16 cellular contexts compared by ENCODE assay signal in genomic region chr22:31448382-31448781, GRCh38. TPM values are rescaled to one million over a fixed set of nuclear protein-coding genes. Genes with fewer than 3 reads are reported as not detected.
A peak's percentile ranks its signal among the peaks of the same experiment; 100 is the strongest.
DNase-seq lines count a peak whose midpoint lies in the region; ATAC-seq and TF ChIP-seq lines count a peak whose summit lies in the region.
"Had no signal": no experiment of that assay in that cellular context is flagged by ENCODE, and none has a peak within 500 bp of the region (broad histone marks: within the 10 kb centered on the region; RNA-seq: fewer than 3 reads in every experiment).

No MANE protein-coding gene starts in this region.

- no peak for TF ChIP-seq POLR2A in stomach (IDR thresholded peaks at IDR 0.05)

- H3K27ac Mint-ChIP-seq in activated CD8-positive, alpha-beta T cell treated with anti-CD3 and anti-CD28 coated beads, Interleukin-2, amount 10 ng/mL, durations not matched to agents 7 days and 5 days: peak overlapping the region; percentile 40
- H3K27ac Mint-ChIP-seq in activated CD8-positive, alpha-beta T cell treated with anti-CD3 and anti-CD28 coated beads for 36 hours: no peak overlapping the region
- H3K27ac Mint-ChIP-seq in T-helper 17 cell: peak overlapping the region; percentile 24
- H3K27ac Mint-ChIP-seq in chondrocyte (ENCODE audit: unreplicated experiment): no peak overlapping the region

- no peak for DNase-seq in activated CD8-positive, alpha-beta T cell treated with anti-CD3 and anti-CD28 coated beads, Interleukin-2, amount 10 ng/mL, durations not matched to agents 7 days and 5 days
- DNase-seq in activated CD8-positive, alpha-beta T cell treated with anti-CD3 and anti-CD28 coated beads for 36 hours: no peak
- DNase-seq in T-helper 17 cell (no peak), left ventricle myocardium inferior (no peak), trophoblast cell (peak; percentile 53 to 87), chondrocyte (ENCODE audit: low spot score) (no peak), stomach (no peak)
- DNase-seq: H7, MV-4-11, NCI-H1436, NCI-H2081, NCI-H524 treated with DMSO at 0.1 percent for 48 hours, SJCRH30 had no signal

- H3K4ac ChIP-seq in trophoblast cell (ENCODE audit: low read depth, low read length): no peak overlapping the region

- no peaks in the 10 kb centered on the region for H3K27me3 Mint-ChIP-seq in activated CD8-positive, alpha-beta T cell treated with anti-CD3 and anti-CD28 coated beads, Interleukin-2, amount 10 ng/mL, durations not matched to agents 7 days and 5 days (ENCODE audit: low read depth)
- no peaks in the 10 kb centered on the region for H3K27me3 Mint-ChIP-seq in activated CD8-positive, alpha-beta T cell treated with anti-CD3 and anti-CD28 coated beads for 36 hours
- H3K27me3 Mint-ChIP-seq in T-helper 17 cell (no peaks in the 10 kb centered on the region), chondrocyte (ENCODE audit: low read depth) (no peaks in the 10 kb centered on the region)

- no peak overlapping the region for H2BK120ac ChIP-seq in trophoblast cell (ENCODE audit: insufficient read depth, low read length, poor library complexity)

- H3K4me3 ChIP-seq in left ventricle myocardium inferior (no peak overlapping the region), trophoblast cell (ENCODE audit: low read depth, low read length) (no peak overlapping the region), stomach (no peak overlapping the region)
- H3K4me3 ChIP-seq: BLaER1, SJCRH30 had no signal

- no peaks in the 10 kb centered on the region for H3K79me2 ChIP-seq in trophoblast cell (ENCODE audit: control insufficient read depth, insufficient read depth, low read length, poor library complexity)

- no peaks in the 10 kb centered on the region for H3K9me3 Mint-ChIP-seq in activated CD8-positive, alpha-beta T cell treated with anti-CD3 and anti-CD28 coated beads, Interleukin-2, amount 10 ng/mL, durations not matched to agents 7 days and 5 days (ENCODE audit: insufficient read depth)
- no peaks in the 10 kb centered on the region for H3K9me3 Mint-ChIP-seq in activated CD8-positive, alpha-beta T cell treated with anti-CD3 and anti-CD28 coated beads for 36 hours
- no peaks in the 10 kb centered on the region for H3K9me3 Mint-ChIP-seq in chondrocyte (ENCODE audit: low read depth)

- H2AFZ ChIP-seq in trophoblast cell (ENCODE audit: insufficient read depth, low read length, poor library complexity): no peak overlapping the region

- no peak overlapping the region for H3K9ac ChIP-seq in trophoblast cell (ENCODE audit: low read length)
- H3K9ac ChIP-seq: BLaER1 had no signal

- peaks cover 77% of the 10 kb centered on the region for H3K4me1 ChIP-seq in left ventricle myocardium inferior
- no peaks in the 10 kb centered on the region for H3K4me1 ChIP-seq in trophoblast cell (ENCODE audit: control insufficient read depth in 1 of 2, insufficient read depth in 2 of 2, low read length in 2 of 2)
- H3K4me1 ChIP-seq in stomach: peaks cover 0 to 4% (median 0%) of the 10 kb centered on the region in 4 donors
- H3K4me1 ChIP-seq: SJCRH30 had no signal

- H3K27me3 ChIP-seq in left ventricle myocardium inferior (ENCODE audit: low read depth) (no peaks in the 10 kb centered on the region), trophoblast cell (ENCODE audit: insufficient read depth, low read length) (no peaks in the 10 kb centered on the region), stomach (no peaks in the 10 kb centered on the region)
- H3K27me3 ChIP-seq: BLaER1, SJCRH30 had no signal

- POLR2A ChIA-PET in activated CD8-positive, alpha-beta T cell treated with anti-CD3 and anti-CD28 coated beads, Interleukin-2, amount 10 ng/mL, durations not matched to agents 7 days and 5 days (lab: Charles Lee): interaction anchor here (0.7 kb wide), 1 partner anchor 360 kb away, joined by 3 read pairs; no protein-coding TSS in a partner anchor
- POLR2A ChIA-PET in activated CD8-positive, alpha-beta T cell treated with anti-CD3 and anti-CD28 coated beads for 36 hours (lab: Charles Lee): interaction anchor here (0.9 to 1.4 kb wide), 4 partner anchors 12 to 182 kb away, joined by 3 to 5 read pairs (median 4); no protein-coding TSS in a partner anchor

- H3K4me3 Mint-ChIP-seq in activated CD8-positive, alpha-beta T cell treated with anti-CD3 and anti-CD28 coated beads, Interleukin-2, amount 10 ng/mL, durations not matched to agents 7 days and 5 days: no peak overlapping the region
- no peak overlapping the region for H3K4me3 Mint-ChIP-seq in activated CD8-positive, alpha-beta T cell treated with anti-CD3 and anti-CD28 coated beads for 36 hours
- H3K4me3 Mint-ChIP-seq in T-helper 17 cell (no peak overlapping the region), chondrocyte (ENCODE audit: unreplicated experiment) (no peak overlapping the region)

- CTCF ChIA-PET in activated CD8-positive, alpha-beta T cell treated with anti-CD3 and anti-CD28 coated beads, Interleukin-2, amount 10 ng/mL, durations not matched to agents 7 days and 5 days (lab: Charles Lee): interaction anchor here (0.7 to 1.4 kb wide), 3 partner anchors 10 to 184 kb away, joined by 3 read pairs; no protein-coding TSS in a partner anchor
- CTCF ChIA-PET in activated CD8-positive, alpha-beta T cell treated with anti-CD3 and anti-CD28 coated beads for 36 hours (lab: Charles Lee): interaction anchor here (1.0 kb wide), 1 partner anchor 12 kb away, joined by 4 read pairs; no protein-coding TSS in a partner anchor

- no peak for ATAC-seq in activated CD8-positive, alpha-beta T cell treated with anti-CD3 and anti-CD28 coated beads, Interleukin-2, amount 10 ng/mL, durations not matched to agents 7 days and 5 days
- no peak for ATAC-seq in activated CD8-positive, alpha-beta T cell treated with anti-CD3 and anti-CD28 coated beads for 36 hours
- ATAC-seq in T-helper 17 cell (no peak), HG02840 (IDR thresholded peaks at IDR 0.05; ENCODE audit: low FRiP score, unreplicated experiment) (no peak)

- WGBS in trophoblast cell (ENCODE audit: extremely low coverage, insufficient coverage, insufficient read length): no CpG with 5 or more reads among the region's 2 CpGs
- 67 to 88% (median 79%) methylated on average over 2 of the region's 2 CpGs for WGBS in stomach, 5 donors

- TF ChIP-seq CTCF in activated CD8-positive, alpha-beta T cell treated with anti-CD3 and anti-CD28 coated beads for 36 hours (IDR thresholded peaks at IDR 0.05): no peak
- no peak for TF ChIP-seq CTCF in left ventricle myocardium inferior (IDR thresholded peaks at IDR 0.05; ENCODE audit: borderline replicate concordance)
- TF ChIP-seq CTCF in chondrocyte (IDR thresholded peaks at IDR 0.05): no peak
- no peak for TF ChIP-seq CTCF in stomach (IDR thresholded peaks at IDR 0.05)

- no peak overlapping the region for H2BK5ac ChIP-seq in trophoblast cell (ENCODE audit: low read depth, low read length, poor library complexity)

- H3K4me1 Mint-ChIP-seq in activated CD8-positive, alpha-beta T cell treated with anti-CD3 and anti-CD28 coated beads, Interleukin-2, amount 10 ng/mL, durations not matched to agents 7 days and 5 days (ENCODE audit: low read depth): peaks cover 3% of the 10 kb centered on the region
- no peaks in the 10 kb centered on the region for H3K4me1 Mint-ChIP-seq in activated CD8-positive, alpha-beta T cell treated with anti-CD3 and anti-CD28 coated beads for 36 hours (ENCODE audit: low read depth)
- H3K4me1 Mint-ChIP-seq in T-helper 17 cell: peaks cover 2% of the 10 kb centered on the region
- peaks cover 5% of the 10 kb centered on the region for H3K4me1 Mint-ChIP-seq in chondrocyte (ENCODE audit: low read depth)

- H3K27ac ChIP-seq in left ventricle myocardium inferior (replicated peaks) (peak overlapping the region; percentile 79), trophoblast cell (ENCODE audit: low read depth, low read length) (no peak overlapping the region), stomach (no peak overlapping the region)
- H3K27ac ChIP-seq: 22Rv1, BLaER1, SJCRH30 had no signal

- H3K79me1 ChIP-seq in trophoblast cell (ENCODE audit: low read length): no peaks in the 10 kb centered on the region

- intact Hi-C loops in activated CD8-positive, alpha-beta T cell treated with anti-CD3 and anti-CD28 coated beads for 36 hours (cut with micrococcal nuclease): no loop called here
- intact Hi-C loops in left ventricle myocardium inferior (cut with micrococcal nuclease): no loop called here
- intact Hi-C loops in stomach (cut with DNase I; ENCODE audit: low total_unique reads): no loop called here

- no peak overlapping the region for H2BK12ac ChIP-seq in trophoblast cell (ENCODE audit: low read length)

- no peak overlapping the region for H4K91ac ChIP-seq in trophoblast cell (ENCODE audit: low read depth, low read length)

- no peak overlapping the region for H4K8ac ChIP-seq in trophoblast cell (ENCODE audit: low read depth, low read length)

- TF ChIP-seq EP300 in stomach (IDR thresholded peaks at IDR 0.05): no peak

- H4K12ac ChIP-seq in trophoblast cell (ENCODE audit: low read depth, low read length): no peak overlapping the region

- H3K4me2 ChIP-seq in trophoblast cell (ENCODE audit: low read length): no peak overlapping the region
- H3K4me2 ChIP-seq: BLaER1 had no signal

- H2AK5ac ChIP-seq in trophoblast cell (ENCODE audit: low read length): no peak overlapping the region

- H3K9me3 ChIP-seq in T-helper 17 cell (ENCODE audit: control insufficient read depth, low read length, poor library complexity, severe bottlenecking) (no peaks in the 10 kb centered on the region), left ventricle myocardium inferior (replicated peaks) (no peaks in the 10 kb centered on the region), trophoblast cell (ENCODE audit: insufficient read depth, low read depth, low read length) (no peaks in the 10 kb centered on the region), stomach (no peaks in the 10 kb centered on the region)
- H3K9me3 ChIP-seq: BLaER1, SJCRH30 had no signal

- no peak overlapping the region for H3K14ac ChIP-seq in trophoblast cell (ENCODE audit: low read length)

- peaks cover 41% of the 10 kb centered on the region for H3K36me3 Mint-ChIP-seq in activated CD8-positive, alpha-beta T cell treated with anti-CD3 and anti-CD28 coated beads, Interleukin-2, amount 10 ng/mL, durations not matched to agents 7 days and 5 days (ENCODE audit: low read depth)
- peaks cover 24% of the 10 kb centered on the region for H3K36me3 Mint-ChIP-seq in activated CD8-positive, alpha-beta T cell treated with anti-CD3 and anti-CD28 coated beads for 36 hours (ENCODE audit: low read depth)
- H3K36me3 Mint-ChIP-seq in T-helper 17 cell (ENCODE audit: low read depth): peaks cover 3% of the 10 kb centered on the region
- H3K36me3 Mint-ChIP-seq in chondrocyte (ENCODE audit: low read depth): peaks cover 26% of the 10 kb centered on the region

- H3K36me3 ChIP-seq in left ventricle myocardium inferior (peaks cover 52% of the 10 kb centered on the region), trophoblast cell (ENCODE audit: control insufficient read depth in 1 of 2, insufficient read depth in 2 of 2, low read length in 2 of 2) (peaks cover 17 to 21% of the 10 kb centered on the region in 2 experiments), stomach (peaks cover 25 to 92% (median 80%) of the 10 kb centered on the region in 4 donors)

- no peak overlapping the region for H3K23ac ChIP-seq in trophoblast cell (ENCODE audit: low read length)

- no peak overlapping the region for H3K18ac ChIP-seq in trophoblast cell (ENCODE audit: low read length)

RNA-seq across cellular contexts. Expression of gene EIF4ENIF1, which starts 41.3 kb away (rescaled TPM):
- 10 to 100 TPM; 34.6 to 39.3 TPM for total RNA-seq in activated CD8-positive, alpha-beta T cell treated with anti-CD3 and anti-CD28 coated beads, Interleukin-2, amount 10 ng/mL, durations not matched to agents 7 days and 5 days
- total RNA-seq in activated CD8-positive, alpha-beta T cell treated with anti-CD3 and anti-CD28 coated beads for 36 hours: 10 to 100 TPM; 50.3 to 50.5 TPM
- total RNA-seq in T-helper 17 cell (10 to 100 TPM; 24.2 to 26.4 TPM), left ventricle myocardium inferior (29.0 TPM), chondrocyte (29.3 to 34.0 TPM (median 31.9 TPM) in 3 replicates), stomach (10 to 100 TPM in 4 of 5 donors, 1 to 10 TPM in 1; 7.8 to 32.6 (median 19.3) TPM)
- 12.8 and 13.2 TPM in 2 replicates for polyA plus RNA-seq in trophoblast cell (2013)
- 10 to 100 TPM in 1 of 3 donors, 1 to 10 TPM in 2; 8.0 to 10.2 (median 8.1) TPM for polyA plus RNA-seq in stomach

RNA-seq across cellular contexts. Expression of gene SFI1, which starts 48.0 kb away (rescaled TPM):
- total RNA-seq in activated CD8-positive, alpha-beta T cell treated with anti-CD3 and anti-CD28 coated beads, Interleukin-2, amount 10 ng/mL, durations not matched to agents 7 days and 5 days: 100 to 1,000 TPM; 136 to 141 TPM
- total RNA-seq in activated CD8-positive, alpha-beta T cell treated with anti-CD3 and anti-CD28 coated beads for 36 hours: 100 to 1,000 TPM; 273 to 274 TPM
- total RNA-seq in T-helper 17 cell (100 to 1,000 TPM; 185 to 189 TPM), left ventricle myocardium inferior (6.8 TPM), chondrocyte (20.3 to 30.9 TPM (median 22.4 TPM) in 3 replicates), stomach (100 to 1,000 TPM in 1 of 5 donors, 10 to 100 TPM in 4; 28.4 to 194 (median 42.6) TPM)
- 5.6 and 5.9 TPM in 2 replicates for polyA plus RNA-seq in trophoblast cell (2013)
- polyA plus RNA-seq in stomach: 10 to 100 TPM; 11.3 to 23.7 (median 15.1) TPM

RNA-seq across cellular contexts. Expression of gene DRG1, which starts 49.0 kb away (rescaled TPM):
- 10 to 100 TPM; 84.0 to 91.4 TPM for total RNA-seq in activated CD8-positive, alpha-beta T cell treated with anti-CD3 and anti-CD28 coated beads, Interleukin-2, amount 10 ng/mL, durations not matched to agents 7 days and 5 days
- total RNA-seq in activated CD8-positive, alpha-beta T cell treated with anti-CD3 and anti-CD28 coated beads for 36 hours: 100 to 1,000 TPM; 118 to 130 TPM
- 10 to 100 TPM; 33.2 to 50.9 TPM for total RNA-seq in T-helper 17 cell
- total RNA-seq in left ventricle myocardium inferior: 58.0 TPM
- polyA plus RNA-seq in trophoblast cell (2013): 50.4 and 51.7 TPM in 2 replicates
- total RNA-seq in chondrocyte: 44.2 to 56.2 TPM (median 49.2 TPM) in 3 replicates
- total RNA-seq in stomach: 10 to 100 TPM in 4 of 5 donors, 1 to 10 TPM in 1; 9.4 to 62.2 (median 35.0) TPM
- polyA plus RNA-seq in stomach: 10 to 100 TPM; 43.9 to 51.2 (median 46.2) TPM

Comparison
In these comparisons a context has a peak if more than half of its experiments do, and no peak if none do; other contexts are left out.
1. H3K27ac Mint-ChIP-seq: peak in activated CD8-positive, alpha-beta T cell treated with anti-CD3 and anti-CD28 coated beads, Interleukin-2, amount 10 ng/mL, durations not matched to agents 7 days and 5 days (single experiment) and T-helper 17 cell (single experiment); none in activated CD8-positive, alpha-beta T cell treated with anti-CD3 and anti-CD28 coated beads for 36 hours (single experiment) and chondrocyte (single experiment).
2. DNase-seq: peak in trophoblast cell (2 of 2); none in activated CD8-positive, alpha-beta T cell treated with anti-CD3 and anti-CD28 coated beads, Interleukin-2, amount 10 ng/mL, durations not matched to agents 7 days and 5 days (single experiment), activated CD8-positive, alpha-beta T cell treated with anti-CD3 and anti-CD28 coated beads for 36 hours (single experiment), T-helper 17 cell (0 of 3), left ventricle myocardium inferior (single experiment), chondrocyte (single experiment) and stomach (single experiment).